Comparison of ENCODE assay signal across 23 cellular contexts in the genomic region with DNA sequence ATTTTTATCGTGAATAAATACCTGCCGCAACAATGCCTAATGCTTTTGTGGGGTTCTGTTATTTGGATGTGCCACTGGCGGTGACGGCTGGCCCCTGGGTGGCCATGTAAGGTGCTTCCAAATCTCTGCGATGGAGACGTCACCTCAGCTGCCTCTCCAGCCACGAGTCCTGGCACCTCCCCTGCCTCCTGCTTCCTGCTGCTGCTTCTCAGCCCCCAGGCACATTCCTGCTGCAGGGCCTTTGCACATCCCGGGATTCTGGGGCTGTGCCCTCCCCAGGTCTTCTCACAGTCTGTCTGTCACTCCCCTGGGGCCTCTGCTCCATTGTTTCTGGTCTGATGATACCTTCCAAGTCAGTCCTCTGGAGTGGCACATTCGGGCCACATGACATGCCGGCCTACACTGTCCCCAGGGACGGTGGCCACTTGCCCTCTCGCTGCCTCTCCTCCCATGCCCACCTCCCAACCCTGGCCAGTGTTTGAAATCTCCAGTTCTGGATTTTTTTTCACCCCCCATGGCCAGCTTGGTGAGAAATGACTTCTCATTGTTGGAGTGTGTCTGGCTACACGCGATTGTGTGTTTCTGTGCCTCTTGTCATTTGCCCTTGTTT.
DNase-seq lines count a peak whose midpoint lies in the region; ATAC-seq and TF ChIP-seq lines count a peak whose summit lies in the region.
"Had no signal": no experiment of that assay in that cellular context is flagged by ENCODE, and none has a peak within 500 bp of the region (broad histone marks: within the 10 kb centered on the region; RNA-seq: fewer than 3 reads in every experiment).

No MANE protein-coding gene starts in this region.

- no peak for TF ChIP-seq POLR2A in ovary (IDR thresholded peaks at IDR 0.05)

- H4K20me1 ChIP-seq in SK-N-SH (ENCODE audit: insufficient read depth): no peaks in the 10 kb centered on the region

- 76% methylated on average over 14 of the region's 14 CpGs for WGBS in SK-N-SH (ENCODE audit: low lambda C conversion rate)
- WGBS in ovary, 3 donors: 67 to 73% (median 68%) methylated on average over 14 of the region's 14 CpGs

- no peak for TF ChIP-seq CTCF in SK-N-SH (IDR thresholded peaks at IDR 0.05)
- TF ChIP-seq CTCF in WERI-Rb-1 (IDR thresholded peaks at IDR 0.05; ENCODE audit: low read depth, low read length): no peak
- no peak for TF ChIP-seq CTCF in ovary (IDR thresholded peaks at IDR 0.05)

- H3K9me3 Mint-ChIP-seq in activated CD4-positive, alpha-beta memory T cell treated with anti-CD3 and anti-CD28 coated beads for 36 hours: peaks cover 11% of the 10 kb centered on the region
- H3K9me3 Mint-ChIP-seq: nephron had no signal

- POLR2A ChIA-PET in SK-N-SH (lab: Yijun Ruan, JAX): no interaction called here
- POLR2A ChIA-PET in activated CD4-positive, alpha-beta memory T cell treated with anti-CD3 and anti-CD28 coated beads for 36 hours (lab: Charles Lee): no interaction called here

- no peak overlapping the region for H3K4me3 Mint-ChIP-seq in activated CD4-positive, alpha-beta memory T cell treated with anti-CD3 and anti-CD28 coated beads for 36 hours
- H3K4me3 Mint-ChIP-seq: activated naive CD8-positive, alpha-beta T cell treated with anti-CD3 and anti-CD28 coated beads, Interleukin-2, amount 50 U/mL, for 24 hours; activated T-cell treated with anti-CD3 and anti-CD28 coated beads, Interleukin-2, amount 50 U/mL, for 4 hours; CD4-positive, alpha-beta memory T cell; nephron; stimulated activated naive B cell treated with anti-CD40 and anti-IgM and Interleukin-4, amounts not matched to agents 10 μg/mL and 1 μg/mL and 100 μg/mL, for 72 hours had no signal

- TF ChIP-seq RAD21 in SK-N-SH (IDR thresholded peaks at IDR 0.05; ENCODE audit: low read length): no peak

- H3K4me1 ChIP-seq in SK-N-SH (ENCODE audit: control insufficient read depth in 1 of 2, insufficient read depth in 2 of 2, low read depth in 1 of 2, low read length in 1 of 2) (peaks cover 0 to 67% of the 10 kb centered on the region in 2 experiments; a peak in 1 of 4 replicates), ovary (ENCODE audit: insufficient read depth) (peaks cover 2% of the 10 kb centered on the region)
- H3K4me1 ChIP-seq: prostate gland had no signal

- H3K79me2 ChIP-seq in SK-N-SH (ENCODE audit: insufficient read depth): no peaks in the 10 kb centered on the region

- no peak overlapping the region for H3K9ac ChIP-seq in SK-N-SH

- DNase-seq in SK-N-SH (peak; percentile 13), WERI-Rb-1 (peak; percentile 3), islet precursor cell (peak; percentile 64), ovary (peak in 3 of 5 donors; percentile 11 to 21 (median 19)), NCI-H2227 (lab: John Stamatoyannopoulos, UW; ENCODE audit: unreplicated experiment) (no peak)
- no peak for DNase-seq in activated CD4-positive, alpha-beta memory T cell treated with anti-CD3 and anti-CD28 coated beads for 36 hours
- DNase-seq: activated naive CD8-positive, alpha-beta T cell treated with anti-CD3 and anti-CD28 coated beads, Interleukin-2, amount 50 U/mL, for 24 hours; activated T-cell treated with anti-CD3 and anti-CD28 coated beads, Interleukin-2, amount 50 U/mL, for 4 hours; brain microvascular endothelial cell; CD4-positive, alpha-beta memory T cell; colonic mucosa; DMS79; Kasumi-1; NCI-H1694; NCI-H69; small intestine; stimulated activated CD4-positive, alpha-beta T cell treated with anti-CD3 and anti-CD28 coated beads, Interleukin-2, amount 100 ng/mL, for 48 hours; stimulated activated naive B cell treated with anti-CD40 and anti-IgM and Interleukin-4, amounts not matched to agents 10 μg/mL and 1 μg/mL and 100 μg/mL, for 72 hours had no signal

- H3K27me3 ChIP-seq in SK-N-SH (ENCODE audit: insufficient read depth): no peaks in the 10 kb centered on the region
- H3K27me3 ChIP-seq in WERI-Rb-1 (ENCODE audit: insufficient read depth, low read depth, severe bottlenecking): no peaks in the 10 kb centered on the region
- H3K27me3 ChIP-seq in ovary: no peaks in the 10 kb centered on the region
- H3K27me3 ChIP-seq: brain microvascular endothelial cell, colonic mucosa had no signal

- H3K9me2 ChIP-seq in SK-N-SH: no peaks in the 10 kb centered on the region

- no peak for TF ChIP-seq EP300 in SK-N-SH (IDR thresholded peaks at IDR 0.05; ENCODE audit: borderline replicate concordance in 1 of 2, low read depth in 1 of 2, low read length in 1 of 2)
- no peak for TF ChIP-seq EP300 in ovary (IDR thresholded peaks at IDR 0.05)

- H3K27ac ChIP-seq in SK-N-SH (ENCODE audit: low read depth in 2 of 2, low read length in 1 of 2) (peak overlapping the region in 1 of 2 experiments; percentile 93; a peak in 2 of 4 replicates), WERI-Rb-1 (no peak overlapping the region), ovary (no peak overlapping the region)
- H3K27ac ChIP-seq: 22Rv1, brain microvascular endothelial cell, colonic mucosa, prostate gland had no signal

- CTCF ChIA-PET in SK-N-SH (lab: Yijun Ruan, JAX): interaction anchor here (1.5 to 6.9 kb wide), 3 partner anchors 67 to 274 kb away, joined by 4 to 55 read pairs (median 47); no protein-coding TSS in a partner anchor
- CTCF ChIA-PET in activated CD4-positive, alpha-beta memory T cell treated with anti-CD3 and anti-CD28 coated beads for 36 hours (lab: Charles Lee): no interaction called here

- H3K4me1 Mint-ChIP-seq in activated CD4-positive, alpha-beta memory T cell treated with anti-CD3 and anti-CD28 coated beads for 36 hours (ENCODE audit: low read depth): no peaks in the 10 kb centered on the region
- H3K4me1 Mint-ChIP-seq: activated naive CD8-positive, alpha-beta T cell treated with anti-CD3 and anti-CD28 coated beads, Interleukin-2, amount 50 U/mL, for 24 hours; CD4-positive, alpha-beta memory T cell; stimulated activated naive B cell treated with anti-CD40 and anti-IgM and Interleukin-4, amounts not matched to agents 10 μg/mL and 1 μg/mL and 100 μg/mL, for 72 hours had no signal

- ATAC-seq in SK-N-SH treated with all-trans-retinoic acid at 6 μM for 48 hours: no peak
- no peak for ATAC-seq in HG02678 (IDR thresholded peaks at IDR 0.05; ENCODE audit: unreplicated experiment)
- ATAC-seq: activated naive CD8-positive, alpha-beta T cell treated with anti-CD3 and anti-CD28 coated beads, Interleukin-2, amount 50 U/mL, for 24 hours; activated T-cell treated with anti-CD3 and anti-CD28 coated beads, Interleukin-2, amount 50 U/mL, for 4 hours; stimulated activated naive B cell treated with anti-CD40 and anti-IgM and Interleukin-4, amounts not matched to agents 10 μg/mL and 1 μg/mL and 100 μg/mL, for 72 hours had no signal

- H3K27ac Mint-ChIP-seq in activated CD4-positive, alpha-beta memory T cell treated with anti-CD3 and anti-CD28 coated beads for 36 hours: no peak overlapping the region
- H3K27ac Mint-ChIP-seq: activated naive CD8-positive, alpha-beta T cell treated with anti-CD3 and anti-CD28 coated beads, Interleukin-2, amount 50 U/mL, for 24 hours; nephron; stimulated activated naive B cell treated with anti-CD40 and anti-IgM and Interleukin-4, amounts not matched to agents 10 μg/mL and 1 μg/mL and 100 μg/mL, for 72 hours had no signal

- intact Hi-C loops in ovary (cut with DNase I): loop anchor here in 1 of 4 donors (10.0 kb wide), 1 partner anchor 65 kb away; no protein-coding TSS in a partner anchor
- intact Hi-C loops in activated CD4-positive, alpha-beta memory T cell treated with anti-CD3 and anti-CD28 coated beads for 36 hours (cut with micrococcal nuclease): no loop called here

- H3K9me3 ChIP-seq in SK-N-SH: no peaks in the 10 kb centered on the region
- no peaks in the 10 kb centered on the region for H3K9me3 ChIP-seq in WERI-Rb-1 (ENCODE audit: severe bottlenecking)
- H3K9me3 ChIP-seq in ovary: no peaks in the 10 kb centered on the region
- H3K9me3 ChIP-seq: colonic mucosa, prostate gland had no signal

- H3K4me2 ChIP-seq in SK-N-SH: no peak overlapping the region

- H3K4me3 ChIP-seq in SK-N-SH (ENCODE audit: low read depth in 2 of 2, low read length in 1 of 2) (no peak overlapping the region), WERI-Rb-1 (ENCODE audit: low read depth, low read length) (no peak overlapping the region), ovary (no peak overlapping the region)
- H3K4me3 ChIP-seq: colonic mucosa, prostate gland had no signal

- no peaks in the 10 kb centered on the region for H3K36me3 Mint-ChIP-seq in activated CD4-positive, alpha-beta memory T cell treated with anti-CD3 and anti-CD28 coated beads for 36 hours
- H3K36me3 Mint-ChIP-seq: CD4-positive, alpha-beta memory T cell; stimulated activated naive B cell treated with anti-CD40 and anti-IgM and Interleukin-4, amounts not matched to agents 10 μg/mL and 1 μg/mL and 100 μg/mL, for 72 hours had no signal

- peaks cover 5% of the 10 kb centered on the region for H3F3A ChIP-seq in SK-N-SH (replicated peaks; ENCODE audit: insufficient read depth)

- no peak overlapping the region for H2AFZ ChIP-seq in SK-N-SH (ENCODE audit: low read depth)

- no peaks in the 10 kb centered on the region for H3K36me3 ChIP-seq in SK-N-SH (replicated peaks in 1 of 2; ENCODE audit: control insufficient read depth in 1 of 2, insufficient read depth in 2 of 2, low read length in 1 of 2)
- no peaks in the 10 kb centered on the region for H3K36me3 ChIP-seq in WERI-Rb-1
- H3K36me3 ChIP-seq in ovary: no peaks in the 10 kb centered on the region
- H3K36me3 ChIP-seq: brain microvascular endothelial cell, colonic mucosa, prostate gland had no signal

- peaks cover 5% of the 10 kb centered on the region for H3K27me3 Mint-ChIP-seq in activated CD4-positive, alpha-beta memory T cell treated with anti-CD3 and anti-CD28 coated beads for 36 hours

TF ChIP-seq in SK-N-SH, 30 proteins besides CTCF, POLR2A, EP300 and RAD21 (continues in another document):
- TF ChIP-seq FOXJ3 (CRISPR knock-in tag; IDR thresholded peaks at IDR 0.05): no peak
- TF ChIP-seq FOXM1 (IDR thresholded peaks at IDR 0.05; ENCODE audit: low read depth): no peak
- TF ChIP-seq RFX5 (IDR thresholded peaks at IDR 0.05; ENCODE audit: low read length): no peak
- no peak for TF ChIP-seq YY1 (IDR thresholded peaks at IDR 0.05; ENCODE audit: low read depth)
- TF ChIP-seq CHD2 (IDR thresholded peaks at IDR 0.05; ENCODE audit: low read length, partially characterized antibody): no peak
- no peak for TF ChIP-seq TEAD4 (IDR thresholded peaks at IDR 0.05; ENCODE audit: borderline replicate concordance, insufficient read depth)
- no peak for TF ChIP-seq POLR2AphosphoS5 (IDR thresholded peaks at IDR 0.05; ENCODE audit: low read depth, low read length)

TF ChIP-seq in SK-N-SH treated with all-trans-retinoic acid at 6 μM for 48 hours, 23 proteins besides CTCF, POLR2A, EP300 and RAD21 (continues in another document):
- TF ChIP-seq BACH2 (CRISPR knock-in tag; IDR thresholded peaks at IDR 0.05; ENCODE audit: borderline replicate concordance): no peak

Comparison
In these comparisons a context has a peak if more than half of its experiments do, and no peak if none do; other contexts are left out.
1. DNase-seq: peak in SK-N-SH (single experiment), WERI-Rb-1 (single experiment), islet precursor cell (single experiment) and ovary (3 of 5); none in activated CD4-positive, alpha-beta memory T cell treated with anti-CD3 and anti-CD28 coated beads for 36 hours (single experiment) and NCI-H2227 (single experiment).